In the genomic region with DNA sequence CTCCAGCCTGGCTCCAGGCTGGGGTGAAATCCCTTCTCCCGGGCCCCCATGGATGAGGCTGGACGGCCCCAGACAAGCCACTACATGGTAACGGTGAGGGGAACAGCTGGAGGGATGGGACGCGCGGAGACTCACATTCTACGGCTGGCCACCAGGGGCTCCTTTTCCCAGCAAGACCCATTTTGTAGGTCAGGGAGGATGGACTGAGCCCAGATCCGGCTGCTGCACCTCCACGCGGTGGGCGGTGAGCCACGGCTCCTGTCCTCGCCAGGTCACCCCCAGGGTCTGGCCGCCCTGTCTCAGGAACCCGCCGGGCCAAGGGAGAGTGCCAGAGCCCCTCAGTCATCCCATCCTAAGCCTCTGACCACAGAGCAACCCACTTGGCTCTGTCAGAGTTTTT, we compare ENCODE assay signal across 16 cellular contexts.
DNase-seq lines count a peak whose midpoint lies in the region; ATAC-seq, FAIRE-seq and TF ChIP-seq lines count a peak whose summit lies in the region.
"Had no signal": no experiment of that assay in that cellular context is flagged by ENCODE, and none has a peak within 500 bp of the region (broad histone marks: within the 10 kb centered on the region; RNA-seq: fewer than 3 reads in every experiment).

No MANE protein-coding gene starts in this region.

- no peaks in the 10 kb centered on the region for H3K79me1 ChIP-seq in H1 (ENCODE audit: low read depth, low read length)

- POLR2A ChIA-PET in HCT116 (lab: Charles Lee) (no interaction called here), H1 (lab: Charles Lee; ENCODE audit: partially characterized antibody) (no interaction called here), Caco-2 (lab: Charles Lee) (no interaction called here)

- no peaks in the 10 kb centered on the region for H3K36me3 Mint-ChIP-seq in Caco-2 (ENCODE audit: insufficient read depth, unreplicated experiment)

- H3K4me1 ChIP-seq in HCT116 (ENCODE audit: control insufficient read depth in 1 of 2, insufficient read depth in 2 of 2, low read length in 2 of 2) (no peaks in the 10 kb centered on the region), H1 (replicated peaks in 1 of 4; ENCODE audit: control insufficient read depth in 3 of 4, insufficient read depth in 4 of 4, low read length in 3 of 4) (no peaks in the 10 kb centered on the region), osteoblast (ENCODE audit: insufficient read depth, low read length) (no peaks in the 10 kb centered on the region), Caco-2 (no peaks in the 10 kb centered on the region)
- H3K4me1 ChIP-seq: BE2C, HAP-1, SJSA1 had no signal

- RAD21 ChIA-PET in HCT116 (lab: Charles Lee; ENCODE audit: low non-redundant PET in 1 of 2, low total read pairs in 2 of 2, uncharacterized antibody in 2 of 2, unreplicated experiment in 2 of 2) = no interaction called here

- no peak overlapping the region for H2BK20ac ChIP-seq in H1 (ENCODE audit: low read length)

- H4K20me1 ChIP-seq in HCT116 (ENCODE audit: insufficient read depth) (no peaks in the 10 kb centered on the region), H1 (replicated peaks in 1 of 2; ENCODE audit: control insufficient read depth in 1 of 2, insufficient read depth in 2 of 2, low read length in 2 of 2) (peaks cover 0 to 2% of the 10 kb centered on the region in 2 experiments), osteoblast (ENCODE audit: insufficient read depth, low read length) (no peaks in the 10 kb centered on the region)

- no peaks in the 10 kb centered on the region; a peak in 1 of 4 replicates for H3K9me3 ChIP-seq in HCT116 (ENCODE audit: control insufficient read depth in 1 of 2, insufficient read depth in 1 of 2, low read depth in 1 of 2, low read length in 2 of 2)
- peaks cover 77 to 95% of the 10 kb centered on the region in 2 experiments for H3K9me3 ChIP-seq in H1 (ENCODE audit: insufficient read depth in 2 of 2, low read depth in 1 of 2, low read length in 1 of 2)
- no peaks in the 10 kb centered on the region for H3K9me3 ChIP-seq in osteoblast (ENCODE audit: low read depth, low read length)
- H3K9me3 ChIP-seq in Caco-2 = no peaks in the 10 kb centered on the region
- H3K9me3 ChIP-seq: BE2C, HAP-1 had no signal

- FAIRE-seq in H1 (lab: Jason Lieb, UNC) = no peak
- FAIRE-seq in D721Med (lab: Jason Lieb, UNC) = no peak
- FAIRE-seq: G401.6, K562 had no signal

- H3K56ac ChIP-seq in H1 (replicated peaks; ENCODE audit: insufficient read length, low read depth, low read length) = no peak overlapping the region

- H3K4me3 Mint-ChIP-seq in Caco-2 (ENCODE audit: unreplicated experiment) = no peak overlapping the region
- H3K4me3 Mint-ChIP-seq: CD4-positive, alpha-beta T cell had no signal

- intact Hi-C loops in HCT116 (cut with micrococcal nuclease) = no loop called here
- intact Hi-C loops in Caco-2 (cut with micrococcal nuclease; ENCODE audit: unreplicated experiment) = no loop called here

- no peak overlapping the region for H4K5ac ChIP-seq in H1 (ENCODE audit: insufficient read length, low read depth, low read length)

- peaks cover 7% of the 10 kb centered on the region for H3K27me3 Mint-ChIP-seq in Caco-2 (ENCODE audit: insufficient read depth, unreplicated experiment)

- no peak for TF ChIP-seq RAD21 in HCT116 (IDR thresholded peaks at IDR 0.05; ENCODE audit: low read depth)
- TF ChIP-seq RAD21 in H1 (IDR thresholded peaks at IDR 0.05 in 1 of 2, conservative IDR thresholded peaks at IDR 0.05 in 1 of 2; ENCODE audit: low read depth in 2 of 2, low read length in 2 of 2) = no peak

- BruUV-seq in HCT116 (replicated peaks; lab: Mats Ljungman, UMichigan) (no TSS peak), Caco-2 (replicated peaks; lab: Mats Ljungman, UMichigan) (no TSS peak)

- H3K27me3 ChIP-seq in HCT116 (ENCODE audit: insufficient read depth, low read length) (peaks cover 7% of the 10 kb centered on the region; the same call in 1 of the 2 replicates), H1 (replicated peaks in 1 of 4; ENCODE audit: control insufficient read depth in 3 of 4, extremely low read depth in 1 of 4, insufficient read depth in 3 of 4, low read length in 3 of 4) (no peaks in the 10 kb centered on the region; a peak in 1 of 7 replicates), osteoblast (ENCODE audit: insufficient read depth, low read length) (peaks cover 8% of the 10 kb centered on the region), Caco-2 (replicated peaks; ENCODE audit: control insufficient read depth, insufficient read depth, low read length) (no peaks in the 10 kb centered on the region)
- H3K27me3 ChIP-seq: SJSA1 had no signal

- H2AFZ ChIP-seq in HCT116 (ENCODE audit: low read depth, low read length, poor library complexity, severe bottlenecking) (no peak overlapping the region), H1 (ENCODE audit: low read length) (no peak overlapping the region), osteoblast (ENCODE audit: low read length) (no peak overlapping the region)

- no peak overlapping the region for H3K4me3 ChIP-seq in HCT116 (replicated peaks in 1 of 2; ENCODE audit: low read depth in 1 of 2, low read length in 2 of 2)
- H3K4me3 ChIP-seq in H1 (ENCODE audit: extremely low read depth in 1 of 4, insufficient read depth in 2 of 4, low read depth in 3 of 4, low read length in 4 of 4) = no peak overlapping the region
- no peak overlapping the region for H3K4me3 ChIP-seq in osteoblast (ENCODE audit: insufficient read depth, low read length)
- no peak overlapping the region for H3K4me3 ChIP-seq in Caco-2 (ENCODE audit: low read depth, low read length)
- H3K4me3 ChIP-seq: HAP-1, K562, SJSA1 had no signal

- no peak overlapping the region for H4K91ac ChIP-seq in H1 (replicated peaks; ENCODE audit: insufficient read length, low read length)

- CTCF ChIA-PET in HCT116 (lab: Charles Lee) = no interaction called here
- CTCF ChIA-PET in H1 (lab: Charles Lee; ENCODE audit: partially characterized antibody) = no interaction called here
- CTCF ChIA-PET in Caco-2 (lab: Charles Lee) = no interaction called here

- H3K9me2 ChIP-seq in HCT116 (ENCODE audit: insufficient read depth) = no peaks in the 10 kb centered on the region

- H3K27ac Mint-ChIP-seq in Caco-2 (ENCODE audit: unreplicated experiment) = no peak overlapping the region
- H3K27ac Mint-ChIP-seq: CD4-positive, alpha-beta T cell had no signal

- 0 out of 2 replicates have a peak, but pooled peaks have one; percentile 10 for TF ChIP-seq CTCF in 22Rv1 (IDR thresholded peaks at IDR 0.05)
- peak in 2 of 3 experiments; percentile 30 to 32; a peak in 2 of 6 replicates for TF ChIP-seq CTCF in HCT116 (IDR thresholded peaks at IDR 0.05 in 2 of 3, conservative IDR thresholded peaks at IDR 0.05 in 1 of 3; ENCODE audit: borderline replicate concordance in 1 of 3, insufficient read depth in 1 of 3, low read depth in 2 of 3, low read length in 2 of 3)
- no peak for TF ChIP-seq CTCF in H1 (IDR thresholded peaks at IDR 0.05; ENCODE audit: control extremely low read depth in 1 of 3, insufficient read depth in 1 of 3, low read depth in 1 of 3, low read length in 3 of 3)
- no peak for TF ChIP-seq CTCF in osteoblast (IDR thresholded peaks at IDR 0.05; ENCODE audit: extremely low read depth, low read depth, low read length)
- no peak for TF ChIP-seq CTCF in Caco-2 (IDR thresholded peaks at IDR 0.05; ENCODE audit: insufficient read depth in 1 of 2, low read depth in 1 of 2, low read length in 1 of 2, severe bottlenecking in 1 of 2, unreplicated experiment in 1 of 2)
- TF ChIP-seq CTCF in D721Med (IDR thresholded peaks at IDR 0.05; ENCODE audit: insufficient read depth, missing control alignments) = no peak

- H3K36me3 ChIP-seq in HCT116 (ENCODE audit: control insufficient read depth in 1 of 2, insufficient read depth in 2 of 2, low read length in 2 of 2) (no peaks in the 10 kb centered on the region), H1 (ENCODE audit: control insufficient read depth in 2 of 4, insufficient read depth in 4 of 4, low read length in 3 of 4) (no peaks in the 10 kb centered on the region; a peak in 2 of 8 replicates), osteoblast (ENCODE audit: insufficient read depth, low read length) (no peaks in the 10 kb centered on the region), Caco-2 (ENCODE audit: control insufficient read depth, insufficient read depth, low read length) (no peaks in the 10 kb centered on the region)
- H3K36me3 ChIP-seq: BE2C, HAP-1, SJSA1 had no signal

- no peak overlapping the region for H3K4ac ChIP-seq in H1 (replicated peaks; ENCODE audit: insufficient read length, low read depth, low read length)

- no peaks in the 10 kb centered on the region for H3K9me3 Mint-ChIP-seq in Caco-2 (ENCODE audit: unreplicated experiment)

- H3K27ac ChIP-seq in 22Rv1 (no peak overlapping the region), HCT116 (ENCODE audit: low read depth, low read length) (no peak overlapping the region), H1 (ENCODE audit: low read depth, low read length) (no peak overlapping the region), osteoblast (ENCODE audit: low read depth, low read length) (no peak overlapping the region)
- H3K27ac ChIP-seq: SJSA1 had no signal

- H3K4me2 ChIP-seq in HCT116 (ENCODE audit: low read length) = no peak overlapping the region
- H3K4me2 ChIP-seq in H1 (ENCODE audit: insufficient read depth in 1 of 2, low read depth in 2 of 2, low read length in 2 of 2) = no peak overlapping the region
- H3K4me2 ChIP-seq in osteoblast (ENCODE audit: insufficient read depth, low read length) = no peak overlapping the region

- H3K79me2 ChIP-seq in HCT116 (ENCODE audit: insufficient read depth, low read length) (no peaks in the 10 kb centered on the region), H1 (ENCODE audit: control insufficient read depth in 1 of 2, insufficient read depth in 2 of 2, low read length in 2 of 2) (peaks cover 0 to 3% of the 10 kb centered on the region in 2 experiments; a peak in 1 of 4 replicates), osteoblast (ENCODE audit: insufficient read depth, low read length) (no peaks in the 10 kb centered on the region)

- 95% methylated on average over 7 of the region's 16 CpGs; no CpG with 5 or more reads in 1 of the 2 experiments for WGBS in H1 (ENCODE audit: extremely low coverage in 1 of 2, insufficient coverage in 1 of 2, insufficient read length in 1 of 2, insufficient replicate concordance in 2 of 2, low coverage in 1 of 2, low lambda C conversion rate in 2 of 2, missing lambda C conversion rate in 1 of 2), 2 experiments

- H3K23me2 ChIP-seq in H1 (ENCODE audit: low read depth, low read length) = peaks cover 2% of the 10 kb centered on the region; the same call in 1 of the 2 replicates

- no peak overlapping the region for H2AK5ac ChIP-seq in H1 (ENCODE audit: low read depth, low read length)

- no peak for TF ChIP-seq EP300 in H1 (IDR thresholded peaks at IDR 0.05; ENCODE audit: borderline replicate concordance in 1 of 2, low read depth in 2 of 2, low read length in 2 of 2)

- peak overlapping the region; percentile 57; the same call in 1 of the 2 replicates for H4K8ac ChIP-seq in H1 (ENCODE audit: extremely low read depth, insufficient read depth, low read length)

- no peak overlapping the region for H3K23ac ChIP-seq in H1 (ENCODE audit: insufficient read length)

- H2BK15ac ChIP-seq in H1 (ENCODE audit: low read length) = no peak overlapping the region

- H2BK120ac ChIP-seq in H1 (replicated peaks; ENCODE audit: low read depth, low read length) = no peak overlapping the region

- H3K18ac ChIP-seq in H1 (ENCODE audit: extremely low read depth, low read length) = no peak overlapping the region

- peak; percentile 72 for ATAC-seq in HCT116
- ATAC-seq: K562 had no signal

- H3K4me1 Mint-ChIP-seq in Caco-2 (ENCODE audit: low read depth, unreplicated experiment) = no peaks in the 10 kb centered on the region

- DNase-seq in HCT116 (ENCODE audit: low read depth, low spot score) (no peak), H1 (ENCODE audit: low read depth in 1 of 2, low spot score in 2 of 2) (no peak), osteoblast (ENCODE audit: insufficient read length, low spot score, missing footprints) (peak; percentile 39), Caco-2 (no peak), D721Med (ENCODE audit: insufficient read length, low spot score) (no peak)
- DNase-seq in activated CD4-positive, alpha-beta T cell treated with anti-CD3 and anti-CD28 coated beads, Interleukin-2, amount 50 U/mL, for 48 hours = no peak
- DNase-seq: BE2C; CD4-positive, alpha-beta T cell; DMS79 treated with DMSO at 0.1 percent for 48 hours; NCI-H1930; NCI-H446 treated with DMSO at 0.1 percent for 48 hours had no signal

- H2BK12ac ChIP-seq in H1 (ENCODE audit: low read depth, low read length) = no peak overlapping the region

- no peak overlapping the region for H3K14ac ChIP-seq in H1 (ENCODE audit: insufficient read length)

- no peak overlapping the region for H3K9ac ChIP-seq in HCT116 (ENCODE audit: low read length)
- H3K9ac ChIP-seq in H1 (replicated peaks in 1 of 4; ENCODE audit: extremely low read depth in 1 of 4, low read depth in 3 of 4, low read length in 3 of 4) = no peak overlapping the region

- TF ChIP-seq POLR2A in HCT116 (IDR thresholded peaks at IDR 0.05; ENCODE audit: borderline replicate concordance, extremely low read depth, insufficient read depth, insufficient read length) (no peak), H1 (IDR thresholded peaks at IDR 0.05; ENCODE audit: control extremely low read depth in 1 of 2, low read depth in 2 of 2, low read length in 2 of 2) (no peak)

- H2BK5ac ChIP-seq in H1 (ENCODE audit: low read depth, low read length) = no peak overlapping the region

Comparison
In these comparisons a context has a peak if more than half of its experiments do, and no peak if none do; other contexts are left out.
1. CTCF ChIP-seq: peak in 22Rv1 (single experiment) and HCT116 (2 of 3); none in H1 (0 of 3), osteoblast (single experiment), Caco-2 (0 of 2) and D721Med (single experiment).